ENCODE assay signal across 24 cellular contexts in the genomic region with DNA sequence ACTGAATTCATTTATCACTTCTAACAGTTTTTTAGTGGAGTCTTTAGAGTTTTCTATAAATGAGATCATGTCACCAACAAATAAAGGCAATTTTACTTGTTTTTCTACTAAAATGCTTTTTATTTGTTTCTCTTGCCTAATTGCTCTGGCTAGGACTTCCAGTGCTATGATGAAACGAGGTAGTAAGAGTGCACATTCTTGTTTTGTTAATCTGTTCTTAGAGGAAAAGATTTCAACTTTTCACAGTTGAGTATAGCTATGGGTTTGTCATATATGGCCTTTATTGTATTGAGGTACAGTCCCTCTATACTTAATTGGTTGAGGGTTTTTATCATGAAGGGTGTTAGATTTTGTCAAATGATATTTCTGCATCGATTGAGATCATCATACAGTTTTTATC. TPM values are rescaled to one million over a fixed set of nuclear protein-coding genes. Genes with fewer than 3 reads are reported as not detected.
DNase-seq lines count a peak whose midpoint lies in the region; ATAC-seq, FAIRE-seq and TF ChIP-seq lines count a peak whose summit lies in the region.
"Had no signal": no experiment of that assay in that cellular context is flagged by ENCODE, and none has a peak within 500 bp of the region (broad histone marks: within the 10 kb centered on the region; RNA-seq: fewer than 3 reads in every experiment).

No MANE protein-coding gene starts in this region.

- no peak for DNase-seq in T-helper 1 cell
- DNase-seq in stimulated activated naive CD8-positive, alpha-beta T cell treated with anti-CD3 and anti-CD28 coated beads, Interleukin-15, amount 100 ng/mL, for 72 hours: no peak
- DNase-seq in stimulated activated naive CD8-positive, alpha-beta T cell treated with anti-CD3 and anti-CD28 coated beads, Interleukin-15, Interleukin-2, amounts not matched to agents 100 U/mL and 50 U/mL, for 24 hours: no peak
- peak; percentile 2 for DNase-seq in fibroblast of villous mesenchyme (ENCODE audit: low read depth)
- DNase-seq in urothelium cell line (ENCODE audit: low spot score): no peak
- no peak for DNase-seq in body of pancreas
- DNase-seq in lower lobe of right lung: no peak
- DNase-seq: EL, GF-D8, GOT3, HCEC 1CT, NCI-H1105, NCI-H146, NCI-H2029 treated with DMSO at 0.1 percent for 48 hours, NCI-H2171, NCI-H524 treated with DMSO at 0.1 percent for 48 hours, Peyer's patch had no signal

- peaks cover 69% of the 10 kb centered on the region for H3K36me3 Mint-ChIP-seq in T-helper 1 cell treated with Interleukin-12 subunit alpha and Interleukin-12 subunit beta and Interleukin-4 antibody, amounts not matched to agents 30 μg/mL and 1 μg/mL, for 36 hours (ENCODE audit: low read depth)

- ATAC-seq in stimulated activated naive CD8-positive, alpha-beta T cell treated with anti-CD3 and anti-CD28 coated beads, Interleukin-15, amount 100 ng/mL, for 72 hours: peak; percentile 37
- no peak for ATAC-seq in stimulated activated naive CD8-positive, alpha-beta T cell treated with anti-CD3 and anti-CD28 coated beads, Interleukin-15, Interleukin-2, amounts not matched to agents 100 U/mL and 50 U/mL, for 24 hours
- ATAC-seq in body of pancreas (no peak), lower lobe of right lung (no peak)

- H3K4me1 Mint-ChIP-seq in T-helper 1 cell treated with Interleukin-12 subunit alpha and Interleukin-12 subunit beta and Interleukin-4 antibody, amounts not matched to agents 30 μg/mL and 1 μg/mL, for 36 hours (ENCODE audit: low read depth): peaks cover 72% of the 10 kb centered on the region
- peaks cover 33% of the 10 kb centered on the region for H3K4me1 Mint-ChIP-seq in stimulated activated naive CD8-positive, alpha-beta T cell treated with anti-CD3 and anti-CD28 coated beads, Interleukin-15, amount 100 ng/mL, for 72 hours

- H3K27ac ChIP-seq in body of pancreas (no peak overlapping the region), lower lobe of right lung (no peak overlapping the region)
- H3K27ac ChIP-seq: 22Rv1; BLaER1 treated with 17β-estradiol and CSF1 and Interleukin-3, amounts not matched to agents 10 nM and 100 nM; KMS-11; Peyer's patch had no signal

- H3K27me3 Mint-ChIP-seq in T-helper 1 cell treated with Interleukin-12 subunit alpha and Interleukin-12 subunit beta and Interleukin-4 antibody, amounts not matched to agents 30 μg/mL and 1 μg/mL, for 36 hours (ENCODE audit: low read depth): no peaks in the 10 kb centered on the region
- H3K27me3 Mint-ChIP-seq in stimulated activated naive CD8-positive, alpha-beta T cell treated with anti-CD3 and anti-CD28 coated beads, Interleukin-15, amount 100 ng/mL, for 72 hours: no peaks in the 10 kb centered on the region

- H3K9me3 Mint-ChIP-seq in T-helper 1 cell treated with Interleukin-12 subunit alpha and Interleukin-12 subunit beta and Interleukin-4 antibody, amounts not matched to agents 30 μg/mL and 1 μg/mL, for 36 hours: peaks cover 10% of the 10 kb centered on the region
- peaks cover 0 to 11% of the 10 kb centered on the region in 2 donors for H3K9me3 Mint-ChIP-seq in stimulated activated naive CD8-positive, alpha-beta T cell treated with anti-CD3 and anti-CD28 coated beads, Interleukin-15, amount 100 ng/mL, for 72 hours

- TF ChIP-seq CTCF in fibroblast of villous mesenchyme (IDR thresholded peaks at IDR 0.05; ENCODE audit: insufficient read depth, low read depth, low read length) (no peak), body of pancreas (IDR thresholded peaks at IDR 0.05) (no peak), lower lobe of right lung (IDR thresholded peaks at IDR 0.05) (no peak)

- H3K36me3 ChIP-seq in body of pancreas (replicated peaks in 1 of 2; ENCODE audit: insufficient read depth in 1 of 2, low read depth in 2 of 2) (no peaks in the 10 kb centered on the region), lower lobe of right lung (no peaks in the 10 kb centered on the region)
- H3K36me3 ChIP-seq: BLaER1 treated with 17β-estradiol and CSF1 and Interleukin-3, amounts not matched to agents 10 nM and 100 nM; Peyer's patch had no signal

- H3K27me3 ChIP-seq in body of pancreas (no peaks in the 10 kb centered on the region), lower lobe of right lung (ENCODE audit: low read depth) (no peaks in the 10 kb centered on the region)
- H3K27me3 ChIP-seq: BLaER1 treated with 17β-estradiol and CSF1 and Interleukin-3, amounts not matched to agents 10 nM and 100 nM; Peyer's patch had no signal

- intact Hi-C loops in body of pancreas (cut with DNase I) (no loop called here), lower lobe of right lung (cut with DNase I) (no loop called here)

- 55% methylated on average over 2 of the region's 2 CpGs for WGBS in body of pancreas, 2 donors

- peak overlapping the region; percentile 57 for H3K4me3 Mint-ChIP-seq in T-helper 1 cell treated with Interleukin-12 subunit alpha and Interleukin-12 subunit beta and Interleukin-4 antibody, amounts not matched to agents 30 μg/mL and 1 μg/mL, for 36 hours
- H3K4me3 Mint-ChIP-seq in stimulated activated naive CD8-positive, alpha-beta T cell treated with anti-CD3 and anti-CD28 coated beads, Interleukin-15, amount 100 ng/mL, for 72 hours: peak overlapping the region in 1 of 2 donors; percentile 68

- peak overlapping the region; percentile 45 for H3K27ac Mint-ChIP-seq in T-helper 1 cell treated with Interleukin-12 subunit alpha and Interleukin-12 subunit beta and Interleukin-4 antibody, amounts not matched to agents 30 μg/mL and 1 μg/mL, for 36 hours
- H3K27ac Mint-ChIP-seq in stimulated activated naive CD8-positive, alpha-beta T cell treated with anti-CD3 and anti-CD28 coated beads, Interleukin-15, amount 100 ng/mL, for 72 hours: peak overlapping the region in 1 of 2 donors; percentile 67

- H3K9me3 ChIP-seq in body of pancreas (no peaks in the 10 kb centered on the region), lower lobe of right lung (no peaks in the 10 kb centered on the region)
- H3K9me3 ChIP-seq: Peyer's patch had no signal

- H3K4me1 ChIP-seq in body of pancreas (no peaks in the 10 kb centered on the region), lower lobe of right lung (no peaks in the 10 kb centered on the region)

- H3K4me3 ChIP-seq in fibroblast of villous mesenchyme (ENCODE audit: low read depth, low read length): no peak overlapping the region
- H3K4me3 ChIP-seq in body of pancreas: no peak overlapping the region
- H3K4me3 ChIP-seq in lower lobe of right lung: no peak overlapping the region
- H3K4me3 ChIP-seq: BLaER1 treated with 17β-estradiol and CSF1 and Interleukin-3, amounts not matched to agents 10 nM and 100 nM; Peyer's patch had no signal

- TF ChIP-seq POLR2A in body of pancreas (IDR thresholded peaks at IDR 0.05): no peak

- peak; percentile 13 for FAIRE-seq in urothelium cell line (lab: Jason Lieb, UNC)
- FAIRE-seq: GM19239, HTR-8/SVneo had no signal

RNA-seq across cellular contexts. Expression of a gene that starts 5.6 kb away (rescaled TPM):
- total RNA-seq in fibroblast of villous mesenchyme (not detected in 2 replicates), body of pancreas (10 to 100 TPM in 1 of 2 donors, 1 to 10 TPM in 1; 4.9 to 24.4 TPM), lower lobe of right lung (6.8 TPM)
- total RNA-seq: OCI-LY7 had no signal

RNA-seq across cellular contexts. Expression of a gene that starts 44.5 kb away (rescaled TPM):
- total RNA-seq in fibroblast of villous mesenchyme (under 0.01 TPM in 1 of 2 replicates, not detected in the other), body of pancreas (under 1 TPM in 1 of 2 donors, not detected in 1; 0.78 TPM), lower lobe of right lung (not detected)
- total RNA-seq: Peyer's patch had no signal
